In genomic region chr14:70887207-70888150, GRCh38 we compare ENCODE assay signal across 10 cellular contexts. TPM values are rescaled to one million over a fixed set of nuclear protein-coding genes. Genes with fewer than 3 reads are reported as not detected.
DNase-seq lines count a peak whose midpoint lies in the region; ATAC-seq and TF ChIP-seq lines count a peak whose summit lies in the region.
"Had no signal": no experiment of that assay in that cellular context is flagged by ENCODE, and none has a peak within 500 bp of the region (broad histone marks: within the 10 kb centered on the region; RNA-seq: fewer than 3 reads in every experiment).

No MANE protein-coding gene starts in this region.

- H2AFZ ChIP-seq in neural cell (ENCODE audit: low read depth, low read length), result no peak overlapping the region

- TF ChIP-seq RAD21 in neural cell (conservative IDR thresholded peaks at IDR 0.05), result no peak

- H3K4me1 Mint-ChIP-seq in activated CD8-positive, alpha-beta T cell treated with anti-CD3 and anti-CD28 coated beads, Interleukin-2, amount 10 ng/mL, durations not matched to agents 7 days and 5 days (ENCODE audit: low read depth), result peaks cover 96% of the 10 kb centered on the region

- no peaks in the 10 kb centered on the region for H4K20me1 ChIP-seq in neural cell (ENCODE audit: insufficient read depth)

- no peaks in the 10 kb centered on the region for H3K9me2 ChIP-seq in neural cell (ENCODE audit: insufficient read depth, low read length)

- peak overlapping the region; percentile 92 for H3K27ac Mint-ChIP-seq in activated CD8-positive, alpha-beta T cell treated with anti-CD3 and anti-CD28 coated beads, Interleukin-2, amount 10 ng/mL, durations not matched to agents 7 days and 5 days

- no peak for TF ChIP-seq CTCF in neural cell (IDR thresholded peaks at IDR 0.05; ENCODE audit: poor library complexity, severe bottlenecking)

- no peaks in the 10 kb centered on the region for H3K36me3 ChIP-seq in neural cell (ENCODE audit: insufficient read depth, low read length)

- peaks cover under 1% of the 10 kb centered on the region for H3K9me3 Mint-ChIP-seq in activated CD8-positive, alpha-beta T cell treated with anti-CD3 and anti-CD28 coated beads, Interleukin-2, amount 10 ng/mL, durations not matched to agents 7 days and 5 days (ENCODE audit: insufficient read depth)

- no peak for TF ChIP-seq EP300 in neural cell (conservative IDR thresholded peaks at IDR 0.05; ENCODE audit: poor library complexity, severe bottlenecking)

- DNase-seq in activated CD8-positive, alpha-beta T cell treated with anti-CD3 and anti-CD28 coated beads, Interleukin-2, amount 10 ng/mL, durations not matched to agents 7 days and 5 days, result no peak
- DNase-seq in COR-L47 (lab: John Stamatoyannopoulos, UW) (no peak), superior temporal gyrus (ENCODE audit: extremely low spot score) (no peak), NCI-H446 treated with DMSO at 0.1 percent for 48 hours (lab: John Stamatoyannopoulos, UW) (no peak)
- DNase-seq: left cardiac atrium had no signal

- no peak overlapping the region for H3K4me2 ChIP-seq in neural cell (ENCODE audit: low read length)

- peak overlapping the region; percentile 7 for H3K4me3 ChIP-seq in neural cell (ENCODE audit: low read length)

- H3K36me3 Mint-ChIP-seq in activated CD8-positive, alpha-beta T cell treated with anti-CD3 and anti-CD28 coated beads, Interleukin-2, amount 10 ng/mL, durations not matched to agents 7 days and 5 days (ENCODE audit: low read depth), result peaks cover under 1% of the 10 kb centered on the region

- H3K4me3 Mint-ChIP-seq in activated CD8-positive, alpha-beta T cell treated with anti-CD3 and anti-CD28 coated beads, Interleukin-2, amount 10 ng/mL, durations not matched to agents 7 days and 5 days, result peak overlapping the region; percentile 64

- no peaks in the 10 kb centered on the region for H3K27me3 Mint-ChIP-seq in activated CD8-positive, alpha-beta T cell treated with anti-CD3 and anti-CD28 coated beads, Interleukin-2, amount 10 ng/mL, durations not matched to agents 7 days and 5 days (ENCODE audit: low read depth)

- POLR2A ChIA-PET in activated CD8-positive, alpha-beta T cell treated with anti-CD3 and anti-CD28 coated beads, Interleukin-2, amount 10 ng/mL, durations not matched to agents 7 days and 5 days (lab: Charles Lee), result interaction anchor here (0.7 to 5.4 kb wide), 7 partner anchors 8 to 80 kb away, joined by 3 to 53 read pairs (median 5); partner anchors contain the start of genes MAP3K9 and PCNX1

- H3K27ac ChIP-seq in neural cell (ENCODE audit: low read length), result peak overlapping the region; percentile 93

- ATAC-seq in GM18861 (IDR thresholded peaks at IDR 0.05; ENCODE audit: unreplicated experiment), result peak; percentile 32
- ATAC-seq in HG02798 (IDR thresholded peaks at IDR 0.05; ENCODE audit: poor library complexity, unreplicated experiment), result peak; percentile 35
- peak; percentile 28 for ATAC-seq in activated CD8-positive, alpha-beta T cell treated with anti-CD3 and anti-CD28 coated beads, Interleukin-2, amount 10 ng/mL, durations not matched to agents 7 days and 5 days
- no peak for ATAC-seq in HG03460 (IDR thresholded peaks at IDR 0.05; ENCODE audit: unreplicated experiment)
- ATAC-seq: Panc1 had no signal

- peak overlapping the region; percentile 64 for H3K9ac ChIP-seq in neural cell (ENCODE audit: low read length)

- H3K27me3 ChIP-seq in neural cell (ENCODE audit: insufficient read depth, low read depth, low read length), result no peaks in the 10 kb centered on the region

- peaks cover 7% of the 10 kb centered on the region for H3F3A ChIP-seq in neural cell (ENCODE audit: insufficient read depth, low read length, poor library complexity, severe bottlenecking)

- H3K79me2 ChIP-seq in neural cell (replicated peaks; ENCODE audit: insufficient read depth, low read length), result no peaks in the 10 kb centered on the region

- CTCF ChIA-PET in activated CD8-positive, alpha-beta T cell treated with anti-CD3 and anti-CD28 coated beads, Interleukin-2, amount 10 ng/mL, durations not matched to agents 7 days and 5 days (lab: Charles Lee), result interaction anchor here (0.8 to 8.7 kb wide), 15 partner anchors 9 to 85 kb away, joined by 3 to 187 read pairs (median 4); partner anchors contain the start of gene PCNX1

- no peaks in the 10 kb centered on the region for H3K9me3 ChIP-seq in neural cell (ENCODE audit: low read length)

TF ChIP-seq in neural cell, 6 proteins besides CTCF, POLR2A, EP300 and RAD21:
- TF ChIP-seq MXI1 (conservative IDR thresholded peaks at IDR 0.05; ENCODE audit: poor library complexity, severe bottlenecking) (no peak), TAF1 (IDR thresholded peaks at IDR 0.05; ENCODE audit: low read depth) (no peak), POLR2AphosphoS5 (IDR thresholded peaks at IDR 0.05) (no peak), REST (IDR thresholded peaks at IDR 0.05; ENCODE audit: borderline replicate concordance) (no peak), SMC3 (conservative IDR thresholded peaks at IDR 0.05; ENCODE audit: poor library complexity) (no peak), EZH2 (IDR thresholded peaks at IDR 0.05; ENCODE audit: borderline replicate concordance, insufficient read depth, low read length, poor library complexity, severe bottlenecking) (no peak)
TF ChIP-seq in neural cell: peak in this region for 0.

RNA-seq across cellular contexts. Expression of gene PCNX1, which starts 19.8 kb away (rescaled TPM):
- 10 to 100 TPM; 67.8 to 68.9 TPM for total RNA-seq in activated CD8-positive, alpha-beta T cell treated with anti-CD3 and anti-CD28 coated beads, Interleukin-2, amount 10 ng/mL, durations not matched to agents 7 days and 5 days
- 21.7 and 23.7 TPM in 2 replicates for polyA plus RNA-seq in neural cell
- 126 and 141 TPM in 2 replicates for polyA minus RNA-seq in neural cell
